Comparison of ENCODE assay signal across 8 cellular contexts in the genomic region with DNA sequence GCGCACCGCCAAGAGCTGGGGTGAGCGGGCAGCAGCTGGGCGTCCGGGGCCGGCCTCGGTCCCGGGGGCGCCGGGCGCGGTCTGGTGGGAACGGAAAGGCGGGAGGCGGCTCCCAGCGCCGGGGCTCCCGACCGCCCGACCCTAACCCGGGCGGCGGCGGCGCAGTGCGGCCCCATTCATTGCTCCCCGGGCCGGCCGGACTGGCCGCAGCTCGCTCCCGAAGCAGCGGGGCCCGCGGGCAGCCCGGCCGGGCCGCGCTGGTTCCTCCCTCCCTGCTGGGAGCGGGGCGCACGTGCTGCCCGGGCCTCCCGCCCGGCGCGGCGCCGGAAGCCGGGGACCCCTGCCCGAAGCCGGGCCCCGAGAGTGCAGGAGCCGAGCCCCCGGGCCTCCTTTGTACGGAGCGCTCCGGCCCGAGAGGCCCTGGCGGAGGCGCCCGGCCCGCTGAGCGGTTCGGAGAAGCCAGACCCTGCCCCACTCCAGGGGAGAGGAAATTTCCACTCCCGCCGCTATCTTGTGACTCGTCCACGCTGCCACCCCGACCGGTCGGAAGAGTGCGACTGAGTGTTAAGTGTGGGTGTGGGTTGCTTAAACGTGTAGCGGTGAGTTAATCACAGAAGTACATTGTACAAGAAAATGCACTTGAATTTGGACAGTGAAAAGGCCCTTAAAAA. TPM values are rescaled to one million over a fixed set of nuclear protein-coding genes. Genes with fewer than 3 reads are reported as not detected.
DNase-seq lines count a peak whose midpoint lies in the region; ATAC-seq and TF ChIP-seq lines count a peak whose summit lies in the region.

No MANE protein-coding gene starts in this region.

- no peaks in the 10 kb centered on the region for H3K9me3 Mint-ChIP-seq in endodermal cell

- DNase-seq in NCI-H1092 treated with DMSO at 0.1 percent for 48 hours (lab: John Stamatoyannopoulos, UW), result peak; percentile 42
- DNase-seq in NCI-H1092 (lab: John Stamatoyannopoulos, UW), result no peak
- DNase-seq in NCI-H69 (lab: John Stamatoyannopoulos, UW), result peak; percentile 70
- DNase-seq in activated CD8-positive, alpha-beta memory T cell treated with anti-CD3 and anti-CD28 coated beads, Interleukin-2, amount 50 U/mL, for 4 hours, result peak; percentile 69
- peak; percentile 74 for DNase-seq in endodermal cell
- DNase-seq in stimulated activated CD8-positive, alpha-beta memory T cell treated with anti-CD3 and anti-CD28 coated beads, Interleukin-2, amount 100 ng/mL, for 48 hours (ENCODE audit: low read depth in 2 of 2), result peak; percentile 49 to 54

- peak overlapping the region; percentile 89 for H3K27ac Mint-ChIP-seq in endodermal cell

- H3K27ac ChIP-seq in endodermal cell (ENCODE audit: low read depth, low read length), result peak overlapping the region; percentile 87

- peaks cover 24% of the 10 kb centered on the region for H3K4me1 Mint-ChIP-seq in endodermal cell

- H3K4me3 ChIP-seq in endodermal cell (ENCODE audit: low read length) (peak overlapping the region; percentile 99), mononuclear cell (ENCODE audit: low read length) (peak overlapping the region; percentile 54)

- H3K4me3 Mint-ChIP-seq in endodermal cell, result peak overlapping the region; percentile 81

- 0% methylated on average over 27 to 75 of the region's 75 CpGs for WGBS in endodermal cell (ENCODE audit: insufficient coverage in 1 of 2, insufficient read length in 1 of 2), 2 experiments

- no peaks in the 10 kb centered on the region for H3K9me3 ChIP-seq in endodermal cell (ENCODE audit: control insufficient read depth, low read length)
- no peaks in the 10 kb centered on the region for H3K9me3 ChIP-seq in mononuclear cell (ENCODE audit: low read depth, low read length)

- no peak for TF ChIP-seq CTCF in endodermal cell (conservative IDR thresholded peaks at IDR 0.05)

- H3K9ac ChIP-seq in endodermal cell (ENCODE audit: extremely low read depth, low read length, poor library complexity, severe bottlenecking), result peak overlapping the region; percentile 94

- H3K27me3 ChIP-seq in endodermal cell (ENCODE audit: control insufficient read depth, insufficient read depth, low read length, poor library complexity, severe bottlenecking), result no peaks in the 10 kb centered on the region
- H3K27me3 ChIP-seq in mononuclear cell (ENCODE audit: insufficient read depth, low read length), result no peaks in the 10 kb centered on the region

- peaks cover 7% of the 10 kb centered on the region for H3K36me3 Mint-ChIP-seq in endodermal cell (ENCODE audit: low read depth)

- ATAC-seq in HG02759 (IDR thresholded peaks at IDR 0.05; ENCODE audit: unreplicated experiment), result peak; percentile 25

- peaks cover 5% of the 10 kb centered on the region for H3K36me3 ChIP-seq in endodermal cell (ENCODE audit: control insufficient read depth, insufficient read depth, low read length)

- H3K4me1 ChIP-seq in endodermal cell (ENCODE audit: control insufficient read depth, insufficient read depth, low read length) (no peaks in the 10 kb centered on the region), mononuclear cell (ENCODE audit: insufficient read depth, low read length) (peaks cover 29% of the 10 kb centered on the region)

- no peaks in the 10 kb centered on the region for H3K27me3 Mint-ChIP-seq in endodermal cell (ENCODE audit: insufficient read depth)

RNA-seq across cellular contexts. Expression of gene ATP1B3, which starts 0.6 kb away (rescaled TPM):
- total RNA-seq in endodermal cell, result 100 to 1,000 TPM; 182 to 194 TPM
- 157 TPM for polyA plus RNA-seq in endodermal cell (2013, experiment 1 of 2)
- 142 TPM for polyA plus RNA-seq in endodermal cell (2013, experiment 2 of 2)
- total RNA-seq in mononuclear cell, result 16.8 TPM

Comparison
In these comparisons a context has a peak if more than half of its experiments do, and no peak if none do; other contexts are left out.
1. RNA of gene ATP1B3, which starts 0.6 kb away (total RNA-seq): 182 to 194 TPM in endodermal cell; 16.8 TPM in mononuclear cell (single experiment); every median in the first group is over 10 times any median in the second.